6 cellular contexts compared by ENCODE assay signal in the genomic region with DNA sequence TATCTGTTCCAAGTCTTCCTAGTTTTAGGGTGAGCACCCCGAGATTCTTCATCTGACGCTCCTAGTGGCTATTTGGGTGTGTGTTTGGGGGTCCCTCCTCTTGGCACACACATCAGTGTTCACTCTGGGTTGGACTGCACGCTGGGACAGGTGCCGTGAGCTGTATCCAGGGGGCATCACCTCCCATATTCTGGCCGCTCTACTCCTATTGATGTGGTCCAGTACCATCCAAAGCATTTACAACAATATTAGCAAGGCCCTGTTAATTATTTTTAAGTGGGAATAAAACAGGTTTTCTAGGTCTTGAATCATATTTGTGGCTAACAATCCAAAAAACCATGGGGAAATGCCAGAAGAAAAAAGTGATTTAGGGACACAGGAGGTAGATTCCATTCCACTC. TPM values are rescaled to one million over a fixed set of nuclear protein-coding genes. Genes with fewer than 3 reads are reported as not detected.
"Had no signal": no experiment of that assay in that cellular context is flagged by ENCODE, and none has a peak within 500 bp of the region (broad histone marks: within the 10 kb centered on the region; RNA-seq: fewer than 3 reads in every experiment).

No MANE protein-coding gene starts in this region.

- H3K9me3 ChIP-seq: HAP-1 had no signal

- H3K36me3 ChIP-seq: HAP-1 had no signal

- DNase-seq: GM23248, GOT3, H7, IMR-90 had no signal

- H3K4me3 ChIP-seq: GM23248, HAP-1 had no signal

RNA-seq across cellular contexts. Expression of a gene that starts 26.4 kb away (rescaled TPM):
- total RNA-seq: GM23248, HT-29 had no signal

RNA-seq across cellular contexts. Expression of a gene that starts 58.4 kb away (rescaled TPM):
- total RNA-seq: HT-29 had no signal
